Comparison of ENCODE assay signal across 8 cellular contexts in the genomic region with DNA sequence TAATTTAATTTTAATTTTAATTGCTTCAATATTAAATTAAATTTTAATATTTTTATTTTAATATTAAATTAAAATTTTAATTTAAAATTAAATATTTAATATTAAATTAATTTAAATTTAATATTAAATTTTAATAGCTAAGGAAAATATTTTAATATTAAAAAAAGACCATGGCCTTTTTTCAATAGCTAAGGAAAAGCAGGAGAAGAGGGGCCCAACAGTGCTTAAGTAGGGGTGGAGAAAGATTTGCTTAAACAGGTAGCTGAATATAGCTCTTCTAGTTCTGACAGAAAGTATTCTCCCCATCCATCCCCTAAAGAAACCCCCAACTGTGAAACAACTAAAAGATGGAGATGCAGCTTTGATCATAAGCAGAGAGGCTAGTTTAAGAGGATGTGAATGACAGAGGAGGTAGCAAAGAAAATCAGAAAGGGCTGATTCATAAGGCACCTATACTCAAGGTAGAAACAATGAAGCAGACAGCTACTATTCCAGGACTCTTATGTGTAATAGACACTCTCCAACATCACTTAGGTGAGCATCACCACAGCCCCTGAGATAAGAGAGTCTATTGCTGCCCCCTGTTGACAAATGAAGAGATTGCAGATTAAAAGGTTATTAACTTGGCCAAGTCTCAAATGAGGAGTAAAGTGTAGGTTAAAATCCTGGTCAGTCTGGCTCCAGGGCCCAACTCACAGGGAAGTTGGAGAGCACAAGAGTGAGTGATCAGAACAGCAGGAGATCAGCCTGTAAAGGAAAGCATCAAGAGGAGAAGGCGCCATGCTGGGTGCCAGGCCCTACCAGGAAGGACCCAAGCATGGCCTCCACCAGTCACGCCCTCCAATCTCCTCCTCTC. TPM values are rescaled to one million over a fixed set of nuclear protein-coding genes. Genes with fewer than 3 reads are reported as not detected.
DNase-seq lines count a peak whose midpoint lies in the region; ATAC-seq and TF ChIP-seq lines count a peak whose summit lies in the region.

No MANE protein-coding gene starts in this region.

- peaks cover 4% of the 10 kb centered on the region for H3F3A ChIP-seq in SK-N-SH (replicated peaks; ENCODE audit: insufficient read depth)

- no peaks in the 10 kb centered on the region for H3K4me1 Mint-ChIP-seq in mesothelial cell of epicardium

- no peaks in the 10 kb centered on the region for H3K9me3 Mint-ChIP-seq in mesothelial cell of epicardium

- H3K4me3 ChIP-seq in SK-N-SH (ENCODE audit: low read depth in 2 of 2, low read length in 1 of 2), result no peak overlapping the region; a peak in 1 of 4 replicates

- no peak for TF ChIP-seq EP300 in SK-N-SH (IDR thresholded peaks at IDR 0.05; ENCODE audit: borderline replicate concordance in 1 of 2, low read depth in 1 of 2, low read length in 1 of 2)

- POLR2A ChIA-PET in SK-N-SH (lab: Yijun Ruan, JAX), result no interaction called here

- H3K27ac Mint-ChIP-seq in mesothelial cell of epicardium, result peak overlapping the region; percentile 55

- no peaks in the 10 kb centered on the region for H3K4me1 ChIP-seq in SK-N-SH (ENCODE audit: control insufficient read depth in 1 of 2, insufficient read depth in 2 of 2, low read depth in 1 of 2, low read length in 1 of 2)

- ATAC-seq in GM18520 (IDR thresholded peaks at IDR 0.05; ENCODE audit: unreplicated experiment) (peak; percentile 53), HG03469 (IDR thresholded peaks at IDR 0.05; ENCODE audit: unreplicated experiment) (no peak)

- peak; percentile 84 for TF ChIP-seq CTCF in C4-2B (conservative IDR thresholded peaks at IDR 0.05)
- TF ChIP-seq CTCF in SK-N-SH (IDR thresholded peaks at IDR 0.05), result peak; percentile 81
- peak; percentile 85 for TF ChIP-seq CTCF in mesothelial cell of epicardium (IDR thresholded peaks at IDR 0.05; ENCODE audit: unreplicated experiment)

- no peaks in the 10 kb centered on the region for H3K9me3 ChIP-seq in SK-N-SH

- peaks cover 3% of the 10 kb centered on the region; the same call in 1 of the 2 replicates for H4K20me1 ChIP-seq in SK-N-SH (ENCODE audit: insufficient read depth)

- H3K9me2 ChIP-seq in SK-N-SH, result no peaks in the 10 kb centered on the region

- H3K27me3 Mint-ChIP-seq in mesothelial cell of epicardium (ENCODE audit: low read depth), result no peaks in the 10 kb centered on the region

- no peak overlapping the region for H2AFZ ChIP-seq in SK-N-SH (ENCODE audit: low read depth)

- H3K36me3 Mint-ChIP-seq in mesothelial cell of epicardium, result peaks cover 18% of the 10 kb centered on the region

- H3K27ac ChIP-seq in C4-2B (peak overlapping the region; percentile 25), SK-N-SH (ENCODE audit: low read depth in 2 of 2, low read length in 1 of 2) (no peak overlapping the region)

- 72% methylated on average over 2 of the region's 2 CpGs for WGBS in SK-N-SH (ENCODE audit: low lambda C conversion rate)

- CTCF ChIA-PET in SK-N-SH (lab: Yijun Ruan, JAX), result interaction anchor here (0.5 to 7.0 kb wide), 35 partner anchors 8 to 408 kb away, joined by 3 to 72 read pairs (median 4); partner anchors contain the start of genes ALOX12, BCL6B and RNASEK

- no peak overlapping the region for H3K4me3 Mint-ChIP-seq in mesothelial cell of epicardium

- peaks cover 33% of the 10 kb centered on the region for H3K79me2 ChIP-seq in SK-N-SH (ENCODE audit: insufficient read depth)

- DNase-seq in NCI-H1417 treated with DMSO at 0.1 percent for 48 hours (lab: John Stamatoyannopoulos, UW) (peak; percentile 34), SK-N-SH (peak; percentile 70), dermis microvascular lymphatic vessel endothelial cell (ENCODE audit: low read depth in 2 of 2) (peak; percentile 55 to 74), mesothelial cell of epicardium (ENCODE audit: low spot score in 2 of 2, unreplicated experiment in 2 of 2) (no peak), T1000 (lab: John Stamatoyannopoulos, UW) (no peak)

- H3K27me3 ChIP-seq in SK-N-SH (ENCODE audit: insufficient read depth), result no peaks in the 10 kb centered on the region

- H3K9ac ChIP-seq in SK-N-SH, result no peak overlapping the region

- peak; percentile 86 for TF ChIP-seq RAD21 in SK-N-SH (IDR thresholded peaks at IDR 0.05; ENCODE audit: low read length)

- no peak overlapping the region for H3K4me2 ChIP-seq in SK-N-SH

- peaks cover 19 to 29% of the 10 kb centered on the region in 2 experiments for H3K36me3 ChIP-seq in SK-N-SH (replicated peaks in 1 of 2; ENCODE audit: control insufficient read depth in 1 of 2, insufficient read depth in 2 of 2, low read length in 1 of 2)

TF ChIP-seq in SK-N-SH, 30 proteins besides CTCF, POLR2A, EP300 and RAD21:
- TF ChIP-seq ELF1 (IDR thresholded peaks at IDR 0.05), result no peak
- peak; percentile 76 for TF ChIP-seq SMC3 (IDR thresholded peaks at IDR 0.05; ENCODE audit: low read depth, low read length)
- TF ChIP-seq FOXJ3 (CRISPR knock-in tag; IDR thresholded peaks at IDR 0.05), result no peak
- TF ChIP-seq, protein P1, sequence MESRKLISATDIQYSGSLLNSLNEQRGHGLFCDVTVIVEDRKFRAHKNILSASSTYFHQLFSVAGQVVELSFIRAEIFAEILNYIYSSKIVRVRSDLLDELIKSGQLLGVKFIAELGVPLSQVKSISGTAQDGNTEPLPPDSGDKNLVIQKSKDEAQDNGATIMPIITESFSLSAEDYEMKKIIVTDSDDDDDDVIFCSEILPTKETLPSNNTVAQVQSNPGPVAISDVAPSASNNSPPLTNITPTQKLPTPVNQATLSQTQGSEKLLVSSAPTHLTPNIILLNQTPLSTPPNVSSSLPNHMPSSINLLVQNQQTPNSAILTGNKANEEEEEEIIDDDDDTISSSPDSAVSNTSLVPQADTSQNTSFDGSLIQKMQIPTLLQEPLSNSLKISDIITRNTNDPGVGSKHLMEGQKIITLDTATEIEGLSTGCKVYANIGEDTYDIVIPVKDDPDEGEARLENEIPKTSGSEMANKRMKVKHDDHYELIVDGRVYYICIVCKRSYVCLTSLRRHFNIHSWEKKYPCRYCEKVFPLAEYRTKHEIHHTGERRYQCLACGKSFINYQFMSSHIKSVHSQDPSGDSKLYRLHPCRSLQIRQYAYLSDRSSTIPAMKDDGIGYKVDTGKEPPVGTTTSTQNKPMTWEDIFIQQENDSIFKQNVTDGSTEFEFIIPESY (IDR thresholded peaks at IDR 0.05; ENCODE audit: borderline replicate concordance, low read depth), result no peak

RNA-seq across cellular contexts. Expression of gene RNASEK, which starts 7.8 kb away (rescaled TPM):
- 220 and 317 TPM in 2 replicates for polyA plus RNA-seq in SK-N-SH (2012; rRNA removed)
- polyA plus RNA-seq in SK-N-SH (2012; cell fraction: cytosol; rRNA removed), result 232 and 313 TPM in 2 replicates
- polyA plus RNA-seq in SK-N-SH (2012; cell fraction: nucleus; rRNA removed), result 127 and 132 TPM in 2 replicates
- 42.9 and 71.4 TPM in 2 replicates for total RNA-seq in dermis microvascular lymphatic vessel endothelial cell
- 154 to 166 TPM (median 159 TPM) in 3 replicates for total RNA-seq in mesothelial cell of epicardium

RNA-seq across cellular contexts. Expression of gene ALOX12, which starts 8.8 kb away (rescaled TPM):
- polyA plus RNA-seq in SK-N-SH (2012; rRNA removed), result not detected in 2 replicates
- not detected in 2 replicates for polyA plus RNA-seq in SK-N-SH (2012; cell fraction: cytosol; rRNA removed)
- polyA plus RNA-seq in SK-N-SH (2012; cell fraction: nucleus; rRNA removed), result not detected in 2 replicates
- total RNA-seq in dermis microvascular lymphatic vessel endothelial cell, result not detected in 2 replicates
- 0.22 to 0.40 TPM in 2 of 3 replicates, not detected in the other for total RNA-seq in mesothelial cell of epicardium

RNA-seq across cellular contexts. Expression of gene BCL6B, which starts 18.2 kb away (rescaled TPM):
- polyA plus RNA-seq in SK-N-SH (2012; rRNA removed), result 0.02 TPM in 1 of 2 replicates, not detected in the other
- polyA plus RNA-seq in SK-N-SH (2012; cell fraction: cytosol; rRNA removed), result 0.01 TPM in 2 replicates
- polyA plus RNA-seq in SK-N-SH (2012; cell fraction: nucleus; rRNA removed), result 0.02 and 0.05 TPM in 2 replicates
- total RNA-seq in dermis microvascular lymphatic vessel endothelial cell, result 57.9 and 85.0 TPM in 2 replicates
- 0.22 to 0.34 TPM in 2 of 3 replicates, not detected in the other for total RNA-seq in mesothelial cell of epicardium

RNA-seq across cellular contexts. Expression of gene SLC16A13, which starts 31.2 kb away (rescaled TPM):
- 2.5 and 3.9 TPM in 2 replicates for polyA plus RNA-seq in SK-N-SH (2012; rRNA removed)
- 1.2 and 2.1 TPM in 2 replicates for polyA plus RNA-seq in SK-N-SH (2012; cell fraction: cytosol; rRNA removed)
- polyA plus RNA-seq in SK-N-SH (2012; cell fraction: nucleus; rRNA removed), result 7.2 and 7.9 TPM in 2 replicates
- total RNA-seq in dermis microvascular lymphatic vessel endothelial cell, result 1.4 and 2.0 TPM in 2 replicates
- 10.4 to 10.7 TPM (median 10.7 TPM) in 3 replicates for total RNA-seq in mesothelial cell of epicardium

RNA-seq across cellular contexts. Expression of gene SLC16A11, which starts 39.3 kb away (rescaled TPM):
- polyA plus RNA-seq in SK-N-SH (2012; rRNA removed), result 0.12 and 0.18 TPM in 2 replicates
- 0.03 and 0.04 TPM in 2 replicates for polyA plus RNA-seq in SK-N-SH (2012; cell fraction: cytosol; rRNA removed)
- 0.25 and 1.0 TPM in 2 replicates for polyA plus RNA-seq in SK-N-SH (2012; cell fraction: nucleus; rRNA removed)
- total RNA-seq in dermis microvascular lymphatic vessel endothelial cell, result 1.0 and 1.9 TPM in 2 replicates
- total RNA-seq in mesothelial cell of epicardium, result 4.1 to 5.1 TPM (median 4.2 TPM) in 3 replicates

Comparison
In these comparisons a context has a peak if more than half of its experiments do, and no peak if none do; other contexts are left out.
1. DNase-seq: peak in NCI-H1417 treated with DMSO at 0.1 percent for 48 hours (single experiment), SK-N-SH (single experiment) and dermis microvascular lymphatic vessel endothelial cell (2 of 2); none in mesothelial cell of epicardium (0 of 2) and T1000 (single experiment).
2. RNA of gene BCL6B, which starts 18.2 kb away (total RNA-seq): 57.9 to 85.0 TPM in dermis microvascular lymphatic vessel endothelial cell; 0.22 to 0.34 TPM in mesothelial cell of epicardium; every median in the first group is over 10 times any median in the second.
3. Peak in every context shown above with its lines, with median percentiles within 50 percentile points of each other: CTCF ChIP-seq.